Comparison of ENCODE assay signal across 8 cellular contexts in the genomic region with DNA sequence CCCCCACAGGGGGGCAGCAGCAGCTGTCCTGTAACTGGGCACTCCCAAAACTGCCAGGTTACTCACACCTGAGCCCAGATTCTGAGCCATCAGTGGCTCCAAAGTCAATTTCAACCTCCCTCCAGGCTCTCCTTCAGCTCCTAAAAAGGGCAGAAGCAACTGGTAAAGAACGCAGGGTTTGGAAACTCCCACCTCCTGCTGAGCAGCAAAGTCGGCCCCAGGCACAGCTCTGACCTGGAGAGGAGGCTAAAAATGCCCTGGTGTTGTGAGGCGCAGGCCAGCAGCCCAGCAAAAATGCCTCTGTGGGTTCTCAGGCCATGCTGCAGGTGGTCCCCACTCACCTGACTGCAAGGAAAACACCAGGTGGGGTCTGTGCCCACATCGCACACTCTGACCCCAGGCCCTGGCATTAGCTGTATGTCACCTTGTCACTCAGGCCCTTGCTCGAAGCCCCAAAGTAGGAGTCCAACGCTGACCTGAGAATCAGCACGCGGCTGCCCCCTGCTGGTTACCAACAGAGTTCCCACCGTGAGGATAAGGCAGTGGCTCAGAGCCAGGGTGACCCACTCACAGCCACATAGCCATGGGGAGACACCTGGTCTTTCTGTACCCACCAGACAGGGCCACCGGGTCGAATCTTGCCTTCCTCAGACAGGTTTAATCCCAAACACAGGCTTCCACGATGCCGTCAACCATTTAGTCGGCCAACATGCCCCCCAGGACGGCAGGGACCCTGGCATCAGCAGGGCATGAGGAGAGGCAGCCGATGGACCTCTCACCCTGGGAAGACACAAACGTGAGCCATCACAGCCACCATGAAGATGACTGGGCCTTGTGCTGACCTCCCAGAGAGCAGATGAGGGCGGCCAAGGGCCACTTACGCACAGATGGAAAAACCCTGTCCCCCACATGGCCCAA.
DNase-seq lines count a peak whose midpoint lies in the region; ATAC-seq and TF ChIP-seq lines count a peak whose summit lies in the region.

No MANE protein-coding gene starts in this region.

- DNase-seq in EL (peak; percentile 61), brain microvascular endothelial cell (peak; percentile 43), islet precursor cell (peak; percentile 88)
- DNase-seq in stimulated activated CD4-positive, alpha-beta T cell treated with anti-CD3 and anti-CD28 coated beads, Interleukin-1b, Interleukin-23, amount 100 ng/mL, for 48 hours: peak; percentile 73

- in situ Hi-C loops in brain microvascular endothelial cell (cut with HindIII; ENCODE audit: low pct_ligation_motif_present, low sequenced_read_pairs): no loop called here

- no peaks in the 10 kb centered on the region for H3K27me3 ChIP-seq in brain microvascular endothelial cell (replicated peaks)

- ATAC-seq in HG02642 (IDR thresholded peaks at IDR 0.05; ENCODE audit: poor library complexity, unreplicated experiment) (no peak), GM21381 (IDR thresholded peaks at IDR 0.05; ENCODE audit: unreplicated experiment) (no peak)

- H3K36me3 ChIP-seq in brain microvascular endothelial cell (replicated peaks): peaks cover 45% of the 10 kb centered on the region

- TF ChIP-seq CTCF in LNCAP (IDR thresholded peaks at IDR 0.05) (peak; percentile 90), VCaP (conservative IDR thresholded peaks at IDR 0.05) (peak; percentile 75), brain microvascular endothelial cell (IDR thresholded peaks at IDR 0.05; ENCODE audit: low read depth, low read length, missing control alignments) (peak; percentile 89)

- H3K27ac ChIP-seq in VCaP (no peak overlapping the region), brain microvascular endothelial cell (no peak overlapping the region)

- H3K4me3 ChIP-seq in brain microvascular endothelial cell (ENCODE audit: low read depth, low read length): no peak overlapping the region
